In the genomic region with DNA sequence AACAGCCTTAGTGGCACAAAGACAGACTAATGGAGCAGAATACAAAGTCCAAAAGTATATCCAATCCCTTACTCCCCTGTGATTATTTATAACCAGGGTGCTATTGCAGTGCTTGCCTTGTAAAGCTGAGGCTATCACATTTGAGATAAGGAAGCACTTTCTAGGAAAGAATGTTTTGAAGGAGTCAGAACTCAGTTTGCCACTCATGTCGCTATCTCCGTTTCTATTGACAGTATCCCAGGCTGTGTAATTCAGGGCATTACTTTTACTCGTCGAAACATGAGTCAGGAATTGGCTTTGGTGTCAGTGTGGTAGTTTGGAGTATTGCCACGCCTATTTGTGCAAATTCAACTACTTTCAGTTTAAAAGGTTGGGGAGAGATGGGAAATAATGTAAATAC, we compare ENCODE assay signal across 13 cellular contexts.
DNase-seq lines count a peak whose midpoint lies in the region; ATAC-seq, FAIRE-seq and TF ChIP-seq lines count a peak whose summit lies in the region.
"Had no signal": no experiment of that assay in that cellular context is flagged by ENCODE, and none has a peak within 500 bp of the region (broad histone marks: within the 10 kb centered on the region; RNA-seq: fewer than 3 reads in every experiment).

No MANE protein-coding gene starts in this region.

- no peak overlapping the region for H3K4me3 ChIP-seq in A549
- H3K4me3 ChIP-seq in coronary artery, result peak overlapping the region; percentile 53
- H3K4me3 ChIP-seq in smooth muscle cell, result no peak overlapping the region
- H3K4me3 ChIP-seq: ovary had no signal

- DNase-seq in A549 (ENCODE audit: low read depth in 1 of 2, low spot score in 1 of 2) (peak in 1 of 2 experiments; percentile 36), LHCN-M2 (ENCODE audit: low read depth) (peak; percentile 63), coronary artery (ENCODE audit: low spot score) (no peak), kidney tubule cell (ENCODE audit: low spot score) (peak; percentile 14), anterior cingulate cortex (lab: John Stamatoyannopoulos, UW) (no peak), smooth muscle cell (lab: John Stamatoyannopoulos, UW; ENCODE audit: unreplicated experiment) (no peak), NCI-H345 (lab: John Stamatoyannopoulos, UW) (no peak)
- DNase-seq: activated CD8-positive, alpha-beta memory T cell treated with anti-CD3 and anti-CD28 coated beads, Interleukin-2, amount 50 U/mL, for 4 hours; amniotic stem cell; kidney glomerular epithelial cell; ovary had no signal

- CTCF ChIA-PET in A549 (lab: Yijun Ruan, JAX), result interaction anchor here (1.0 kb wide), 1 partner anchor 18 kb away, joined by 4 read pairs; no protein-coding TSS in a partner anchor

- TF ChIP-seq EP300 in A549 (IDR thresholded peaks at IDR 0.05), result no peak

- no peak overlapping the region for H3K9ac ChIP-seq in smooth muscle cell (ENCODE audit: low read depth)

- H2AFZ ChIP-seq in smooth muscle cell (ENCODE audit: low read depth), result no peak overlapping the region

- peaks cover 36% of the 10 kb centered on the region for H4K20me1 ChIP-seq in smooth muscle cell (ENCODE audit: low read depth)

- ATAC-seq in A549 (peak; percentile 66 to 71; a peak in 4 of 6 replicates), HG02678 (IDR thresholded peaks at IDR 0.05; ENCODE audit: unreplicated experiment) (no peak)

- no peak for TF ChIP-seq POLR2A in A549 (IDR thresholded peaks at IDR 0.05; ENCODE audit: low read length)

- H3K27me3 ChIP-seq in smooth muscle cell (ENCODE audit: low read depth), result no peaks in the 10 kb centered on the region
- H3K27me3 ChIP-seq: ovary had no signal

- H3F3A ChIP-seq in smooth muscle cell (ENCODE audit: low read depth), result no peaks in the 10 kb centered on the region

- no peak for TF ChIP-seq CTCF in A549 (IDR thresholded peaks at IDR 0.05)
- TF ChIP-seq CTCF in coronary artery (IDR thresholded peaks at IDR 0.05), result no peak
- TF ChIP-seq CTCF in smooth muscle cell (IDR thresholded peaks at IDR 0.05; ENCODE audit: borderline replicate concordance, insufficient read depth, poor library complexity, severe bottlenecking), result no peak

- TF ChIP-seq RAD21 in A549 (conservative IDR thresholded peaks at IDR 0.05 in 1 of 2, IDR thresholded peaks at IDR 0.05 in 1 of 2), result no peak

- H3K9me3 ChIP-seq in A549 (no peaks in the 10 kb centered on the region), smooth muscle cell (replicated peaks; ENCODE audit: low read depth) (no peaks in the 10 kb centered on the region)
- H3K9me3 ChIP-seq: ovary had no signal

- H3K79me2 ChIP-seq in smooth muscle cell (ENCODE audit: low read depth), result no peaks in the 10 kb centered on the region

- POLR2A ChIA-PET in A549 (lab: Yijun Ruan, JAX), result no interaction called here

- no peaks in the 10 kb centered on the region for H3K36me3 ChIP-seq in smooth muscle cell (ENCODE audit: low read depth)
- H3K36me3 ChIP-seq: ovary had no signal

- H3K27ac ChIP-seq in A549 (no peak overlapping the region), coronary artery (no peak overlapping the region), smooth muscle cell (ENCODE audit: low read depth) (no peak overlapping the region)
- H3K27ac ChIP-seq: ovary had no signal

- peak overlapping the region; percentile 61 for H3K4me2 ChIP-seq in A549
- no peak overlapping the region for H3K4me2 ChIP-seq in smooth muscle cell

- H3K4me1 ChIP-seq in A549 (peaks cover 38% of the 10 kb centered on the region), smooth muscle cell (ENCODE audit: low read depth) (no peaks in the 10 kb centered on the region)

- WGBS in A549 (ENCODE audit: missing lambda C conversion rate), result 5% methylated on average over 5 of the region's 5 CpGs
- 33% methylated on average over 5 of the region's 5 CpGs for WGBS in smooth muscle cell (ENCODE audit: low lambda C conversion rate)

- FAIRE-seq in A549 (lab: Jason Lieb, UNC), result peak; percentile 61
- FAIRE-seq: HTR-8/SVneo had no signal

TF ChIP-seq in A549, 52 proteins besides CTCF, POLR2A, EP300 and RAD21:
- no peak for TF ChIP-seq NPAS2 (CRISPR knock-in tag; IDR thresholded peaks at IDR 0.05; ENCODE audit: borderline replicate concordance)
- no peak for TF ChIP-seq NR3C1 (IDR thresholded peaks at IDR 0.05)

Comparison
In these comparisons a context has a peak if more than half of its experiments do, and no peak if none do; other contexts are left out.
1. DNase-seq: peak in LHCN-M2 (single experiment) and kidney tubule cell (single experiment); none in coronary artery (single experiment), anterior cingulate cortex (0 of 58), smooth muscle cell (single experiment) and NCI-H345 (single experiment).